ENCODE assay signal across 8 cellular contexts in the genomic region with DNA sequence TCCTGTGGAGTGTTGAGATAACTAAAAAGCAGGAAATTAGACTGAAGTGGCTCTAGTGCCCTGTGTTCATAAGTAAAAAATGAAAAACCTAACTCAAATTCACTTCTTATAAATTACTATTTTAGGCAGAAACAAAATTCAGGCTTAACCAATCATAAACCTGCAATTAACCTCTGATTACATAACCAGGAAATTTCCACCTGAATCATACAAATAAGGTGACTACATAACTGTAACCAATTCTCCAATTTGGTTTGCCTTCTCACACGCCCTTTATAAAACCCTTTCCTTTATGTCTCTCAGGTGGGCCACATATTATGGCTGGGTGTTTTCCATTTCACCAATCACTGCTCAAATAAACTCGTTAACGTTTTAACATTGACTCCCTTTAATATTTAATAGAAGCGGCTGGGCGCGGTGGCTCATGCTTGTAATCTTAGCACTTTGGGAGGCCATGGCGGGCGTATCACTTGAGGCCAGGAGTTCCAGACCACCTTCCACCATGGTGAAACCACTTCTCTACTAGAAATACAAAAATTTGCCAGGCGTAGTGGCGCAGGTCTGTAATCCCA. TPM values are rescaled to one million over a fixed set of nuclear protein-coding genes. Genes with fewer than 3 reads are reported as not detected.
DNase-seq lines count a peak whose midpoint lies in the region; ATAC-seq and TF ChIP-seq lines count a peak whose summit lies in the region.

No MANE protein-coding gene starts in this region.

- no peak for DNase-seq in activated T-cell treated with anti-CD3 and anti-CD28 coated beads, Interleukin-2, amount 50 U/mL, for 4 hours
- DNase-seq in activated T-cell treated with anti-CD3 and anti-CD28 coated beads for 4 hours (no peak), WTC11 (ENCODE audit: low spot score) (no peak), foreskin melanocyte (peak; percentile 1), putamen (ENCODE audit: low spot score) (peak; percentile 22), HPDE6-E6E7 (ENCODE audit: extremely low spot score) (no peak)

- ATAC-seq in activated T-cell treated with anti-CD3 and anti-CD28 coated beads, Interleukin-2, amount 50 U/mL, for 4 hours: no peak
- ATAC-seq in WTC11: no peak
- ATAC-seq in HG02623 (IDR thresholded peaks at IDR 0.05; ENCODE audit: unreplicated experiment): no peak
- ATAC-seq in GM19023 (IDR thresholded peaks at IDR 0.05; ENCODE audit: unreplicated experiment): no peak

- POLR2A ChIA-PET in WTC11 (lab: Charles Lee): interaction anchor here (0.6 to 2.2 kb wide), 13 partner anchors 8 to 334 kb away, joined by 3 to 42 read pairs (median 5); partner anchors contain the start of genes ZNF724 and ZNF730

- H3K27ac Mint-ChIP-seq in WTC11: peak overlapping the region; percentile 91

- H3K4me3 Mint-ChIP-seq in activated T-cell treated with anti-CD3 and anti-CD28 coated beads, Interleukin-2, amount 50 U/mL, for 4 hours: peak overlapping the region; percentile 97
- peak overlapping the region; percentile 90 for H3K4me3 Mint-ChIP-seq in WTC11

- peaks cover 30% of the 10 kb centered on the region for H3K4me1 Mint-ChIP-seq in activated T-cell treated with anti-CD3 and anti-CD28 coated beads, Interleukin-2, amount 50 U/mL, for 4 hours (ENCODE audit: low read depth)
- H3K4me1 Mint-ChIP-seq in WTC11: peaks cover 28% of the 10 kb centered on the region

- H3K9me3 Mint-ChIP-seq in activated T-cell treated with anti-CD3 and anti-CD28 coated beads, Interleukin-2, amount 50 U/mL, for 4 hours: no peaks in the 10 kb centered on the region
- H3K9me3 Mint-ChIP-seq in WTC11: no peaks in the 10 kb centered on the region

- TF ChIP-seq CTCF in WTC11 (IDR thresholded peaks at IDR 0.05): no peak

- CTCF ChIA-PET in WTC11 (lab: Charles Lee): interaction anchor here (0.5 to 1.5 kb wide), 8 partner anchors 9 to 1568 kb away, joined by 3 to 7 read pairs (median 4); partner anchors contain the start of gene ZNF724

- H3K27me3 Mint-ChIP-seq in activated T-cell treated with anti-CD3 and anti-CD28 coated beads, Interleukin-2, amount 50 U/mL, for 4 hours (ENCODE audit: low read depth): no peaks in the 10 kb centered on the region
- H3K27me3 Mint-ChIP-seq in WTC11 (ENCODE audit: low read depth): no peaks in the 10 kb centered on the region

- H3K36me3 Mint-ChIP-seq in activated T-cell treated with anti-CD3 and anti-CD28 coated beads, Interleukin-2, amount 50 U/mL, for 4 hours (ENCODE audit: insufficient read depth): peaks cover 13% of the 10 kb centered on the region
- peaks cover 37% of the 10 kb centered on the region for H3K36me3 Mint-ChIP-seq in WTC11

TF ChIP-seq in WTC11, 78 proteins besides CTCF, POLR2A, EP300 and RAD21 (continues in another document):
- TF ChIP-seq ARID4B (CRISPR knock-in tag; IDR thresholded peaks at IDR 0.05; ENCODE audit: borderline replicate concordance) (no peak), KAT7 (CRISPR knock-in tag; IDR thresholded peaks at IDR 0.05; ENCODE audit: borderline replicate concordance) (no peak), SMAD3 (CRISPR knock-in tag; IDR thresholded peaks at IDR 0.05; ENCODE audit: borderline replicate concordance) (no peak), MXD4 (CRISPR knock-in tag; IDR thresholded peaks at IDR 0.05; ENCODE audit: borderline replicate concordance) (no peak), GTF2I (CRISPR knock-in tag; conservative IDR thresholded peaks at IDR 0.05) (no peak), IRF2 (CRISPR knock-in tag; IDR thresholded peaks at IDR 0.05; ENCODE audit: borderline replicate concordance, low read depth) (no peak), NFE2L1 (CRISPR knock-in tag; IDR thresholded peaks at IDR 0.05) (no peak), ZNF423 (CRISPR knock-in tag; IDR thresholded peaks at IDR 0.05) (no peak), ATF2 (CRISPR knock-in tag; IDR thresholded peaks at IDR 0.05; ENCODE audit: borderline replicate concordance, low read depth) (no peak), OVOL2 (CRISPR knock-in tag; IDR thresholded peaks at IDR 0.05; ENCODE audit: borderline replicate concordance) (no peak), GRHL2 (CRISPR knock-in tag; IDR thresholded peaks at IDR 0.05; ENCODE audit: insufficient replicate concordance, severe bottlenecking) (no peak)
- TF ChIP-seq, protein P1, sequence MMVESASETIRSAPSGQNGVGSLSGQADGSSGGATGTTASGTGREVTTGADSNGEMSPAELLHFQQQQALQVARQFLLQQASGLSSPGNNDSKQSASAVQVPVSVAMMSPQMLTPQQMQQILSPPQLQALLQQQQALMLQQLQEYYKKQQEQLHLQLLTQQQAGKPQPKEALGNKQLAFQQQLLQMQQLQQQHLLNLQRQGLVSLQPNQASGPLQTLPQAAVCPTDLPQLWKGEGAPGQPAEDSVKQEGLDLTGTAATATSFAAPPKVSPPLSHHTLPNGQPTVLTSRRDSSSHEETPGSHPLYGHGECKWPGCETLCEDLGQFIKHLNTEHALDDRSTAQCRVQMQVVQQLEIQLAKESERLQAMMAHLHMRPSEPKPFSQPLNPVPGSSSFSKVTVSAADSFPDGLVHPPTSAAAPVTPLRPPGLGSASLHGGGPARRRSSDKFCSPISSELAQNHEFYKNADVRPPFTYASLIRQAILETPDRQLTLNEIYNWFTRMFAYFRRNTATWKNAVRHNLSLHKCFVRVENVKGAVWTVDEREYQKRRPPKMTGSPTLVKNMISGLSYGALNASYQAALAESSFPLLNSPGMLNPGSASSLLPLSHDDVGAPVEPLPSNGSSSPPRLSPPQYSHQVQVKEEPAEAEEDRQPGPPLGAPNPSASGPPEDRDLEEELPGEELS (CRISPR knock-in tag; IDR thresholded peaks at IDR 0.05): no peak
- TF ChIP-seq, protein P2, sequence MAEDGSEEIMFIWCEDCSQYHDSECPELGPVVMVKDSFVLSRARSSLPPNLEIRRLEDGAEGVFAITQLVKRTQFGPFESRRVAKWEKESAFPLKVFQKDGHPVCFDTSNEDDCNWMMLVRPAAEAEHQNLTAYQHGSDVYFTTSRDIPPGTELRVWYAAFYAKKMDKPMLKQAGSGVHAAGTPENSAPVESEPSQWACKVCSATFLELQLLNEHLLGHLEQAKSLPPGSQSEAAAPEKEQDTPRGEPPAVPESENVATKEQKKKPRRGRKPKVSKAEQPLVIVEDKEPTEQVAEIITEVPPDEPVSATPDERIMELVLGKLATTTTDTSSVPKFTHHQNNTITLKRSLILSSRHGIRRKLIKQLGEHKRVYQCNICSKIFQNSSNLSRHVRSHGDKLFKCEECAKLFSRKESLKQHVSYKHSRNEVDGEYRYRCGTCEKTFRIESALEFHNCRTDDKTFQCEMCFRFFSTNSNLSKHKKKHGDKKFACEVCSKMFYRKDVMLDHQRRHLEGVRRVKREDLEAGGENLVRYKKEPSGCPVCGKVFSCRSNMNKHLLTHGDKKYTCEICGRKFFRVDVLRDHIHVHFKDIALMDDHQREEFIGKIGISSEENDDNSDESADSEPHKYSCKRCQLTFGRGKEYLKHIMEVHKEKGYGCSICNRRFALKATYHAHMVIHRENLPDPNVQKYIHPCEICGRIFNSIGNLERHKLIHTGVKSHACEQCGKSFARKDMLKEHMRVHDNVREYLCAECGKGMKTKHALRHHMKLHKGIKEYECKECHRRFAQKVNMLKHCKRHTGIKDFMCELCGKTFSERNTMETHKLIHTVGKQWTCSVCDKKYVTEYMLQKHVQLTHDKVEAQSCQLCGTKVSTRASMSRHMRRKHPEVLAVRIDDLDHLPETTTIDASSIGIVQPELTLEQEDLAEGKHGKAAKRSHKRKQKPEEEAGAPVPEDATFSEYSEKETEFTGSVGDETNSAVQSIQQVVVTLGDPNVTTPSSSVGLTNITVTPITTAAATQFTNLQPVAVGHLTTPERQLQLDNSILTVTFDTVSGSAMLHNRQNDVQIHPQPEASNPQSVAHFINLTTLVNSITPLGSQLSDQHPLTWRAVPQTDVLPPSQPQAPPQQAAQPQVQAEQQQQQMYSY (CRISPR knock-in tag; IDR thresholded peaks at IDR 0.05): no peak

RNA-seq across cellular contexts. Expression of gene ZNF724, which starts 22.9 kb away (rescaled TPM):
- 1 to 10 TPM; 5.1 to 6.3 (median 5.7) TPM for total RNA-seq in activated T-cell treated with anti-CD3 and anti-CD28 coated beads, Interleukin-2, amount 50 U/mL, for 4 hours
- total RNA-seq in WTC11 (2021): 47.9 to 59.0 TPM (median 48.2 TPM) in 3 replicates

Comparison
In these comparisons a context has a peak if more than half of its experiments do, and no peak if none do; other contexts are left out.
1. DNase-seq: peak in foreskin melanocyte (single experiment) and putamen (single experiment); none in activated T-cell treated with anti-CD3 and anti-CD28 coated beads, Interleukin-2, amount 50 U/mL, for 4 hours (single experiment), activated T-cell treated with anti-CD3 and anti-CD28 coated beads for 4 hours (single experiment), WTC11 (single experiment) and HPDE6-E6E7 (single experiment).